ENCODE assay signal across 17 cellular contexts in genomic region chr7:37445800-37446199, GRCh38. TPM values are rescaled to one million over a fixed set of nuclear protein-coding genes. Genes with fewer than 3 reads are reported as not detected.
DNase-seq lines count a peak whose midpoint lies in the region; ATAC-seq and TF ChIP-seq lines count a peak whose summit lies in the region.
"Had no signal": no experiment of that assay in that cellular context is flagged by ENCODE, and none has a peak within 500 bp of the region (broad histone marks: within the 10 kb centered on the region; RNA-seq: fewer than 3 reads in every experiment).

No MANE protein-coding gene starts in this region.

- no peak overlapping the region for H3K4me3 Mint-ChIP-seq in stimulated activated naive CD8-positive, alpha-beta T cell treated with anti-CD3 and anti-CD28 coated beads, Interleukin-15, Interleukin-2, amounts not matched to agents 100 ng/mL and 50 ng/mL, for 24 hours
- H3K4me3 Mint-ChIP-seq in brain: peak overlapping the region in 3 of 5 experiments; percentile 92 to 96 (median 96)
- peak overlapping the region; percentile 93 for H3K4me3 Mint-ChIP-seq in natural killer cell treated with Interleukin-12 subunit alpha and Interleukin-12 subunit beta and Interleukin-15 and Interleukin-18, amount 100 ng/mL, for 72 hours

- no peak overlapping the region for H3K9ac ChIP-seq in GM23248
- H3K9ac ChIP-seq: BLaER1, parathyroid adenoma had no signal

- 71 to 94% methylated on average over 1 of the region's 1 CpG for WGBS in GM23248 (ENCODE audit: low coverage in 1 of 2, low lambda C conversion rate in 2 of 2, missing lambda C conversion rate in 2 of 2), 2 experiments

- no peak overlapping the region for H3K27ac ChIP-seq in GM23248
- H3K27ac ChIP-seq: BLaER1, uterus had no signal

- in situ Hi-C loops in GM23248 (cut with MboI) (no loop called here), ACHN (cut with HindIII; ENCODE audit: low pct_ligation_motif_present, low pct_unique_long_range_greater_than_20kb, low sequenced_read_pairs) (no loop called here)

- no peaks in the 10 kb centered on the region for H3K27me3 Mint-ChIP-seq in stimulated activated naive CD8-positive, alpha-beta T cell treated with anti-CD3 and anti-CD28 coated beads, Interleukin-15, Interleukin-2, amounts not matched to agents 100 ng/mL and 50 ng/mL, for 24 hours
- H3K27me3 Mint-ChIP-seq in brain: peaks cover 25% of the 10 kb centered on the region
- H3K27me3 Mint-ChIP-seq in natural killer cell treated with Interleukin-12 subunit alpha and Interleukin-12 subunit beta and Interleukin-15 and Interleukin-18, amount 100 ng/mL, for 72 hours: no peaks in the 10 kb centered on the region

- H3K4me2 ChIP-seq in GM23248 (ENCODE audit: unreplicated experiment): no peak overlapping the region

- H2AFZ ChIP-seq in GM23248: no peak overlapping the region
- H2AFZ ChIP-seq: parathyroid adenoma had no signal

- no peaks in the 10 kb centered on the region for H3K36me3 ChIP-seq in GM23248 (ENCODE audit: low read depth)
- H3K36me3 ChIP-seq: BLaER1, uterus had no signal

- H3K9me2 ChIP-seq in GM23248 (ENCODE audit: insufficient read depth): no peaks in the 10 kb centered on the region

- H3K79me2 ChIP-seq in GM23248 (ENCODE audit: insufficient read depth): no peaks in the 10 kb centered on the region
- H3K79me2 ChIP-seq: parathyroid adenoma had no signal

- H3K9me3 Mint-ChIP-seq in stimulated activated naive CD8-positive, alpha-beta T cell treated with anti-CD3 and anti-CD28 coated beads, Interleukin-15, Interleukin-2, amounts not matched to agents 100 ng/mL and 50 ng/mL, for 24 hours: no peaks in the 10 kb centered on the region
- H3K9me3 Mint-ChIP-seq in brain: no peaks in the 10 kb centered on the region
- H3K9me3 Mint-ChIP-seq in natural killer cell treated with Interleukin-12 subunit alpha and Interleukin-12 subunit beta and Interleukin-15 and Interleukin-18, amount 100 ng/mL, for 72 hours: no peaks in the 10 kb centered on the region

- H3K9me3 ChIP-seq in GM23248 (ENCODE audit: low read depth): no peaks in the 10 kb centered on the region
- H3K9me3 ChIP-seq: BLaER1, uterus had no signal

- no peaks in the 10 kb centered on the region for H3F3A ChIP-seq in GM23248 (ENCODE audit: insufficient read depth)

- peaks cover 10% of the 10 kb centered on the region for H3K36me3 Mint-ChIP-seq in stimulated activated naive CD8-positive, alpha-beta T cell treated with anti-CD3 and anti-CD28 coated beads, Interleukin-15, Interleukin-2, amounts not matched to agents 100 ng/mL and 50 ng/mL, for 24 hours (ENCODE audit: low read depth)
- H3K36me3 Mint-ChIP-seq in brain: no peaks in the 10 kb centered on the region
- no peaks in the 10 kb centered on the region for H3K36me3 Mint-ChIP-seq in natural killer cell treated with Interleukin-12 subunit alpha and Interleukin-12 subunit beta and Interleukin-15 and Interleukin-18, amount 100 ng/mL, for 72 hours

- ATAC-seq in stimulated activated naive CD8-positive, alpha-beta T cell treated with anti-CD3 and anti-CD28 coated beads, Interleukin-15, Interleukin-2, amounts not matched to agents 100 U/mL and 50 U/mL, for 24 hours: no peak
- no peak for ATAC-seq in natural killer cell treated with Interleukin-12 subunit alpha and Interleukin-12 subunit beta and Interleukin-15 and Interleukin-18, amount 100 ng/mL, for 72 hours
- ATAC-seq in HG03565 (IDR thresholded peaks at IDR 0.05; ENCODE audit: unreplicated experiment): no peak

- H3K4me1 ChIP-seq in GM23248 (ENCODE audit: insufficient read depth): no peaks in the 10 kb centered on the region
- H3K4me1 ChIP-seq: uterus had no signal

- peaks cover 76% of the 10 kb centered on the region for H3K4me1 Mint-ChIP-seq in stimulated activated naive CD8-positive, alpha-beta T cell treated with anti-CD3 and anti-CD28 coated beads, Interleukin-15, Interleukin-2, amounts not matched to agents 100 ng/mL and 50 ng/mL, for 24 hours (ENCODE audit: low read depth)
- peaks cover 49% of the 10 kb centered on the region for H3K4me1 Mint-ChIP-seq in brain
- H3K4me1 Mint-ChIP-seq in natural killer cell treated with Interleukin-12 subunit alpha and Interleukin-12 subunit beta and Interleukin-15 and Interleukin-18, amount 100 ng/mL, for 72 hours (ENCODE audit: low read depth in 2 of 2): peaks cover 54 to 56% of the 10 kb centered on the region in 2 donors

- peaks cover 20% of the 10 kb centered on the region for H3K27me3 ChIP-seq in GM23248 (replicated peaks; ENCODE audit: insufficient read depth)
- H3K27me3 ChIP-seq: BLaER1, uterus had no signal

- TF ChIP-seq CTCF in brain (conservative IDR thresholded peaks at IDR 0.05): no peak

- peak overlapping the region; percentile 34 for H3K27ac Mint-ChIP-seq in stimulated activated naive CD8-positive, alpha-beta T cell treated with anti-CD3 and anti-CD28 coated beads, Interleukin-15, Interleukin-2, amounts not matched to agents 100 ng/mL and 50 ng/mL, for 24 hours
- no peak overlapping the region for H3K27ac Mint-ChIP-seq in brain
- H3K27ac Mint-ChIP-seq in natural killer cell treated with Interleukin-12 subunit alpha and Interleukin-12 subunit beta and Interleukin-15 and Interleukin-18, amount 100 ng/mL, for 72 hours: peak overlapping the region in 1 of 2 donors; percentile 84

- no peak for DNase-seq in stimulated activated naive CD8-positive, alpha-beta T cell treated with anti-CD3 and anti-CD28 coated beads, Interleukin-15, Interleukin-2, amounts not matched to agents 100 U/mL and 50 U/mL, for 24 hours
- DNase-seq in natural killer cell treated with Interleukin-12 subunit alpha and Interleukin-12 subunit beta and Interleukin-15 and Interleukin-18, amount 100 ng/mL, for 72 hours (ENCODE audit: low spot score): no peak
- no peak for DNase-seq in cortex of kidney (lab: John Stamatoyannopoulos, UW)
- DNase-seq in GM23248: no peak
- no peak for DNase-seq in ACHN
- DNase-seq: GDM1, IMR-90, mesendoderm, NCI-H1694 treated with DMSO at 0.1 percent for 48 hours, NCI-H524 treated with DMSO at 0.1 percent for 48 hours, uterus had no signal

- no peaks in the 10 kb centered on the region for H4K20me1 ChIP-seq in GM23248 (ENCODE audit: insufficient read depth)
- H4K20me1 ChIP-seq: BLaER1 had no signal

- no peak overlapping the region for H3K4me3 ChIP-seq in GM23248
- H3K4me3 ChIP-seq: BLaER1, uterus had no signal

RNA-seq across cellular contexts. Expression of gene ELMO1, which starts 2.9 kb away (rescaled TPM):
- polyA plus RNA-seq in brain (ENCODE audit: insufficient read depth, low read depth, low replicate concordance) (76.4 TPM), GM23248 (2016; fragmentation: Nextera tagmentation; extraction: Ambion mirVana) (not detected in 2 replicates)
- total RNA-seq in natural killer cell treated with Interleukin-12 subunit alpha and Interleukin-12 subunit beta and Interleukin-15 and Interleukin-18, amount 100 ng/mL, for 72 hours: 100 to 1,000 TPM in 1 of 2 donors, 10 to 100 TPM in 1; 36.8 to 103 TPM
- total RNA-seq in GM23248 (2014; rRNA removed; shearing (Covaris generic)): not detected in 2 replicates
- total RNA-seq: IMR-90 had no signal
- polyA plus RNA-seq: fibroblast of lung had no signal

Comparison
In these comparisons a context has a peak if more than half of its experiments do, and no peak if none do; other contexts are left out.
1. RNA of gene ELMO1, which starts 2.9 kb away (total RNA-seq): 36.8 to 103 TPM in natural killer cell treated with Interleukin-12 subunit alpha and Interleukin-12 subunit beta and Interleukin-15 and Interleukin-18, amount 100 ng/mL, for 72 hours; not detected in GM23248; every median in the first group is over 10 times any median in the second.